1 cellular context compared by ENCODE assay signal in the genomic region with DNA sequence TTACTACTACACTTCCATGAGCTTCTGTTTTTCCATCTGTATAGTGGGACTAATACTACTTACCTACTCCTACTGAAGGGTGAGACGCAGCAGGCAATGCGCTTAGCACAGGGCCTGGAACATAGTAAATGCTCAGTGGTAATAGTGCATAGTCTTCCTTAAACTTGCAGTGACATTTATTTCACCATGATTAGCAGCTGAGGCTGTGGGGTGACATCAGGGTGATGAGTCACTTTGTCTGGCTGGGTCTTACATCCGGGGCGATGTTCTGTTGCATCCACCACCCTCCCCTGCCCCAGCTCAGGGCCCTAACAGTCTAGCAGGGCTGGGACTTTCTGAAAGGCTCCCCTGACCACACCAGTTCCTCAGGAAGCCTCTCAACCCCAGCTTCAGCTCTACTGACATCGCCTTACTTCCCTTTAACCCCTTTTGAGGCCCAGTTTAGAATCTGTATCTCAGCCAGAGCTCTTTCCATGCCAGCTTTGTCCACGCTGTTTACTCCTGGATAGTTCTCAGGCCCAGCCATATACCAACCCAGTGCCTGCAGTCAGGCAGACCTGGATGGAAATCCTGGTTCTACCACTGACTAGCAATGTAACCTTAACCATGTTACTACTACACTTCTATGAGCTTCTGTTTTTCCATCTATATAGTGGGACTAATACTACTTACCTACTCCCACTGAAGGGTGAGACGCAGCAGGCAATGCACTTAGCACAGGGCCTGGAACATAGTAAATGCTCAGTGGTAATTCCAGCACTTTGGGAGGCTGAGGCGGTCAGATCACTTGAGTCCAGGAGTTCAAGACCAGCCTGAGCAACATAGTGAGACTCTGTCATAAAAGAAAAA.
TF ChIP-seq lines count a peak whose summit lies in the region.

No MANE protein-coding gene starts in this region.

TF ChIP-seq in GM12878, 131 proteins besides CTCF, POLR2A, EP300 and RAD21 (continued from another document):
- TF ChIP-seq, protein P1, sequence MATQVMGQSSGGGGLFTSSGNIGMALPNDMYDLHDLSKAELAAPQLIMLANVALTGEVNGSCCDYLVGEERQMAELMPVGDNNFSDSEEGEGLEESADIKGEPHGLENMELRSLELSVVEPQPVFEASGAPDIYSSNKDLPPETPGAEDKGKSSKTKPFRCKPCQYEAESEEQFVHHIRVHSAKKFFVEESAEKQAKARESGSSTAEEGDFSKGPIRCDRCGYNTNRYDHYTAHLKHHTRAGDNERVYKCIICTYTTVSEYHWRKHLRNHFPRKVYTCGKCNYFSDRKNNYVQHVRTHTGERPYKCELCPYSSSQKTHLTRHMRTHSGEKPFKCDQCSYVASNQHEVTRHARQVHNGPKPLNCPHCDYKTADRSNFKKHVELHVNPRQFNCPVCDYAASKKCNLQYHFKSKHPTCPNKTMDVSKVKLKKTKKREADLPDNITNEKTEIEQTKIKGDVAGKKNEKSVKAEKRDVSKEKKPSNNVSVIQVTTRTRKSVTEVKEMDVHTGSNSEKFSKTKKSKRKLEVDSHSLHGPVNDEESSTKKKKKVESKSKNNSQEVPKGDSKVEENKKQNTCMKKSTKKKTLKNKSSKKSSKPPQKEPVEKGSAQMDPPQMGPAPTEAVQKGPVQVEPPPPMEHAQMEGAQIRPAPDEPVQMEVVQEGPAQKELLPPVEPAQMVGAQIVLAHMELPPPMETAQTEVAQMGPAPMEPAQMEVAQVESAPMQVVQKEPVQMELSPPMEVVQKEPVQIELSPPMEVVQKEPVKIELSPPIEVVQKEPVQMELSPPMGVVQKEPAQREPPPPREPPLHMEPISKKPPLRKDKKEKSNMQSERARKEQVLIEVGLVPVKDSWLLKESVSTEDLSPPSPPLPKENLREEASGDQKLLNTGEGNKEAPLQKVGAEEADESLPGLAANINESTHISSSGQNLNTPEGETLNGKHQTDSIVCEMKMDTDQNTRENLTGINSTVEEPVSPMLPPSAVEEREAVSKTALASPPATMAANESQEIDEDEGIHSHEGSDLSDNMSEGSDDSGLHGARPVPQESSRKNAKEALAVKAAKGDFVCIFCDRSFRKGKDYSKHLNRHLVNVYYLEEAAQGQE (IDR thresholded peaks at IDR 0.05; ENCODE audit: low read depth, low read length): no peak; the same call in 1 of the 2 replicates
- TF ChIP-seq ZNF274 (IDR thresholded peaks at IDR 0.05; ENCODE audit: insufficient read depth, insufficient read length) (no peak), SMAD5 (IDR thresholded peaks at IDR 0.05; ENCODE audit: low read depth) (no peak), ATF7 (IDR thresholded peaks at IDR 0.05; ENCODE audit: low read depth) (peak; percentile 96), IRF5 (IDR thresholded peaks at IDR 0.05; ENCODE audit: borderline replicate concordance) (no peak), JUND (IDR thresholded peaks at IDR 0.05; ENCODE audit: low read depth, low read length) (peak; percentile 52; the same call in 1 of the 2 replicates), POLR2AphosphoS2 (IDR thresholded peaks at IDR 0.05; ENCODE audit: low read depth, low read length) (no peak), SREBF2 (IDR thresholded peaks at IDR 0.05; ENCODE audit: low read length) (no peak), KAT2A (conservative IDR thresholded peaks at IDR 0.05; ENCODE audit: control insufficient read depth, low read depth, low read length) (no peak), FOS (IDR thresholded peaks at IDR 0.05; ENCODE audit: borderline replicate concordance, extremely low read depth, insufficient read length) (no peak), SIX5 (IDR thresholded peaks at IDR 0.05; ENCODE audit: low read depth, low read length, severe bottlenecking) (no peak), RELA (IDR thresholded peaks at IDR 0.05; ENCODE audit: borderline replicate concordance, partially characterized antibody) (peak; percentile 73), HSF1 (IDR thresholded peaks at IDR 0.05; ENCODE audit: low read depth, low read length) (no peak), STAT1 (conservative IDR thresholded peaks at IDR 0.05) (no peak), SMC3 (IDR thresholded peaks at IDR 0.05; ENCODE audit: borderline replicate concordance, low read length) (no peak), SUPT20H (IDR thresholded peaks at IDR 0.05; ENCODE audit: borderline replicate concordance, control insufficient read depth, low read depth, low read length) (no peak), ZNF24 (IDR thresholded peaks at IDR 0.05) (no peak), FOXM1 (IDR thresholded peaks at IDR 0.05; ENCODE audit: low read depth, low read length) (peak; percentile 26; the same call in 1 of the 2 replicates), CEBPB (IDR thresholded peaks at IDR 0.05; ENCODE audit: borderline replicate concordance in 1 of 2, low read depth in 2 of 2, low read length in 2 of 2) (no peak), RB1 (IDR thresholded peaks at IDR 0.05; ENCODE audit: borderline replicate concordance) (no peak), CREM (IDR thresholded peaks at IDR 0.05; ENCODE audit: low read depth) (peak; percentile 89)
- TF ChIP-seq, protein P2, sequence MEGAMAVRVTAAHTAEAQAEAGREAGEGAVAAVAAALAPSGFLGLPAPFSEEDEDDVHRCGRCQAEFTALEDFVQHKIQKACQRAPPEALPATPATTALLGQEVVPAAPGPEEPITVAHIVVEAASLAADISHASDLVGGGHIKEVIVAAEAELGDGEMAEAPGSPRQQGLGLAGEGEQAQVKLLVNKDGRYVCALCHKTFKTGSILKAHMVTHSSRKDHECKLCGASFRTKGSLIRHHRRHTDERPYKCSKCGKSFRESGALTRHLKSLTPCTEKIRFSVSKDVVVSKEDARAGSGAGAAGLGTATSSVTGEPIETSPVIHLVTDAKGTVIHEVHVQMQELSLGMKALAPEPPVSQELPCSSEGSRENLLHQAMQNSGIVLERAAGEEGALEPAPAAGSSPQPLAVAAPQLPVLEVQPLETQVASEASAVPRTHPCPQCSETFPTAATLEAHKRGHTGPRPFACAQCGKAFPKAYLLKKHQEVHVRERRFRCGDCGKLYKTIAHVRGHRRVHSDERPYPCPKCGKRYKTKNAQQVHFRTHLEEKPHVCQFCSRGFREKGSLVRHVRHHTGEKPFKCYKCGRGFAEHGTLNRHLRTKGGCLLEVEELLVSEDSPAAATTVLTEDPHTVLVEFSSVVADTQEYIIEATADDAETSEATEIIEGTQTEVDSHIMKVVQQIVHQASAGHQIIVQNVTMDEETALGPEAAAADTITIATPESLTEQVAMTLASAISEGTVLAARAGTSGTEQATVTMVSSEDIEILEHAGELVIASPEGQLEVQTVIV (IDR thresholded peaks at IDR 0.05; ENCODE audit: borderline replicate concordance, partially characterized antibody): no peak
- TF ChIP-seq, protein P3, sequence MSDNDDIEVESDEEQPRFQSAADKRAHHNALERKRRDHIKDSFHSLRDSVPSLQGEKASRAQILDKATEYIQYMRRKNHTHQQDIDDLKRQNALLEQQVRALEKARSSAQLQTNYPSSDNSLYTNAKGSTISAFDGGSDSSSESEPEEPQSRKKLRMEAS (IDR thresholded peaks at IDR 0.05; ENCODE audit: low read depth, low read length): peak; percentile 34; the same call in 1 of the 2 replicates
